ENCODE assay signal across 9 cellular contexts in the genomic region with DNA sequence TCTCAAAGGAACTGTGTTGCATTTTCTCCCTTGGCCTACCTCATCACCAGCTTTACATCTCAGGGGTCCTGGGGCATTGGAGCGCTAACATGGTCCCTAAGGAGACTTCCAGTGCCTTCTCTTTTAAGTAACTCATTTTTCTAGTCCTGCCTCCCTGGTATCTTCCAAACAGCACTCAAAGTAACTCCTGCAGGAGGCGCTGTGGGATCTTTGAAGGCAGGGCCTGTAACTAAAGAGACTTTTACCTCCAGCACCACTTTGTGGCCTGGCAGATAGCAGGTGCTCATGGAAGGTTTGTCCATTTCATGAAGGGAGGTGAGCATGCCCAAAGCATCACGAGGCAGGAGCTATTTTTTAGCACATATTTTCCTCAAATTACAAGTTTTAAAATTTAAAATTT.
DNase-seq lines count a peak whose midpoint lies in the region; ATAC-seq and TF ChIP-seq lines count a peak whose summit lies in the region.
"Had no signal": no experiment of that assay in that cellular context is flagged by ENCODE, and none has a peak within 500 bp of the region (broad histone marks: within the 10 kb centered on the region; RNA-seq: fewer than 3 reads in every experiment).

No MANE protein-coding gene starts in this region.

- H4K91ac ChIP-seq in IMR-90 (ENCODE audit: insufficient read depth, low read depth, low read length): no peak overlapping the region

- TF ChIP-seq CTCF in cardiac muscle cell (IDR thresholded peaks at IDR 0.05; ENCODE audit: low read depth, low read length) (peak; percentile 48), IMR-90 (conservative IDR thresholded peaks at IDR 0.05; ENCODE audit: low read depth, low read length) (peak; percentile 22; the same call in 1 of the 2 replicates), tibial nerve (IDR thresholded peaks at IDR 0.05) (peak in 1 of 5 experiments; percentile 20)

- no peaks in the 10 kb centered on the region for H3K36me3 ChIP-seq in cardiac muscle cell
- H3K36me3 ChIP-seq in IMR-90 (ENCODE audit: control insufficient read depth, insufficient read depth, low read length): no peaks in the 10 kb centered on the region
- no peaks in the 10 kb centered on the region for H3K36me3 ChIP-seq in tibial nerve
- H3K36me3 ChIP-seq: neutrophil had no signal

- CTCF ChIA-PET in IMR-90 (lab: Yijun Ruan, JAX): no interaction called here
- CTCF ChIA-PET in activated CD4-positive, alpha-beta T cell treated with anti-CD3 and anti-CD28 coated beads for 36 hours (lab: Charles Lee): interaction anchor here (0.5 to 1.2 kb wide), 6 partner anchors 9 to 1688 kb away, joined by 3 to 6 read pairs (median 3); no protein-coding TSS in a partner anchor

- in situ Hi-C loops in IMR-90 (cut with MboI; ENCODE audit: low sequenced_read_pairs): no loop called here

- 71% methylated on average over 1 of the region's 3 CpGs; no CpG with 5 or more reads in 1 of the 2 experiments for WGBS in IMR-90 (ENCODE audit: extremely low coverage in 2 of 2, insufficient read length in 1 of 2), 2 experiments
- 61 to 73% methylated on average over 3 of the region's 3 CpGs for WGBS in tibial nerve, 2 donors

- ATAC-seq in Right ventricle myocardium inferior: no peak
- ATAC-seq in IMR-90 (ENCODE audit: low read depth): no peak
- no peak for ATAC-seq in activated CD4-positive, alpha-beta T cell treated with anti-CD3 and anti-CD28 coated beads for 36 hours

- DNase-seq in cardiac muscle cell (ENCODE audit: low read depth in 1 of 2, low spot score in 1 of 2) (peak; percentile 54 to 77), Right ventricle myocardium inferior (ENCODE audit: missing footprints) (no peak), IMR-90 (no peak), iPS DF 19.7 (ENCODE audit: low read depth, low spot score) (peak; percentile 2), tibial nerve (ENCODE audit: low spot score in 2 of 2) (peak; percentile 20 to 57), NCI-H774 (lab: John Stamatoyannopoulos, UW) (no peak), retina (no peak)
- DNase-seq in activated CD4-positive, alpha-beta T cell treated with anti-CD3 and anti-CD28 coated beads for 36 hours: peak; percentile 76

- no peak overlapping the region for H3K4me3 Mint-ChIP-seq in activated CD4-positive, alpha-beta T cell treated with anti-CD3 and anti-CD28 coated beads for 36 hours

- TF ChIP-seq RAD21 in IMR-90 (IDR thresholded peaks at IDR 0.05; ENCODE audit: low read length): peak; percentile 38

- H3K9ac ChIP-seq in IMR-90 (ENCODE audit: low read depth, low read length): no peak overlapping the region

- no peak overlapping the region for H2AK9ac ChIP-seq in IMR-90 (replicated peaks; ENCODE audit: low read depth, low read length, poor library complexity)

- intact Hi-C loops in Right ventricle myocardium inferior (cut with DNase I): loop anchor here (2.0 kb wide), 1 partner anchor 532 kb away; no protein-coding TSS in a partner anchor
- intact Hi-C loops in IMR-90 (cut with micrococcal nuclease): loop anchor here (10.0 kb wide), 1 partner anchor 530 kb away; no protein-coding TSS in a partner anchor
- intact Hi-C loops in activated CD4-positive, alpha-beta T cell treated with anti-CD3 and anti-CD28 coated beads for 36 hours (cut with DNase I, micrococcal nuclease): loop anchor here (1.0 to 10.0 kb wide), 4 partner anchors 237 to 730 kb away; no protein-coding TSS in a partner anchor

- dilution Hi-C loops in IMR-90 (cut with HindIII; ENCODE audit: low sequenced_read_pairs, unreplicated experiment): no loop called here

- POLR2A ChIA-PET in IMR-90 (lab: Charles Lee; ENCODE audit: unreplicated experiment): no interaction called here
- POLR2A ChIA-PET in activated CD4-positive, alpha-beta T cell treated with anti-CD3 and anti-CD28 coated beads for 36 hours (lab: Charles Lee): no interaction called here

- no peak overlapping the region for H3K4me3 ChIP-seq in cardiac muscle cell
- no peak overlapping the region for H3K4me3 ChIP-seq in IMR-90 (ENCODE audit: insufficient read depth, low read depth, low read length)
- no peak overlapping the region for H3K4me3 ChIP-seq in tibial nerve

- H2AK5ac ChIP-seq in IMR-90 (ENCODE audit: low read depth, low read length): no peak overlapping the region

- no peak overlapping the region for H4K5ac ChIP-seq in IMR-90 (ENCODE audit: low read depth, low read length)

- no peaks in the 10 kb centered on the region for H3K9me3 ChIP-seq in cardiac muscle cell (ENCODE audit: low read depth)
- H3K9me3 ChIP-seq in IMR-90 (ENCODE audit: control insufficient read depth, insufficient read depth, low read length): peaks cover 3% of the 10 kb centered on the region
- no peaks in the 10 kb centered on the region for H3K9me3 ChIP-seq in tibial nerve
- H3K9me3 ChIP-seq: neutrophil had no signal

- peaks cover 17% of the 10 kb centered on the region for H3K27me3 ChIP-seq in cardiac muscle cell
- H3K27me3 ChIP-seq in IMR-90 (ENCODE audit: control insufficient read depth, insufficient read depth, low read length): no peaks in the 10 kb centered on the region
- H3K27me3 ChIP-seq in tibial nerve: no peaks in the 10 kb centered on the region
- H3K27me3 ChIP-seq: neutrophil had no signal

- no peaks in the 10 kb centered on the region for H3K4me1 Mint-ChIP-seq in activated CD4-positive, alpha-beta T cell treated with anti-CD3 and anti-CD28 coated beads for 36 hours

- TF ChIP-seq POLR2A in IMR-90 (IDR thresholded peaks at IDR 0.05; ENCODE audit: low read depth, low read length): no peak
- no peak for TF ChIP-seq POLR2A in tibial nerve (IDR thresholded peaks at IDR 0.05)

- no peak overlapping the region for H3K14ac ChIP-seq in IMR-90 (replicated peaks; ENCODE audit: low read depth, low read length)

- peaks cover 11% of the 10 kb centered on the region for H3K27me3 Mint-ChIP-seq in activated CD4-positive, alpha-beta T cell treated with anti-CD3 and anti-CD28 coated beads for 36 hours

- H3K79me1 ChIP-seq in IMR-90 (ENCODE audit: low read depth in 1 of 2, low read length in 2 of 2): no peaks in the 10 kb centered on the region

- no peaks in the 10 kb centered on the region for H4K20me1 ChIP-seq in IMR-90 (ENCODE audit: insufficient read depth, low read length)

- H3K4me2 ChIP-seq in IMR-90 (ENCODE audit: low read depth, low read length): no peak overlapping the region

- H4K8ac ChIP-seq in IMR-90 (ENCODE audit: low read depth in 2 of 2, low read length in 2 of 2): no peak overlapping the region

- no peak overlapping the region for H2AFZ ChIP-seq in IMR-90 (replicated peaks; ENCODE audit: low read length, poor library complexity)

- H3K23ac ChIP-seq in IMR-90 (ENCODE audit: low read depth, low read length): no peak overlapping the region

- no peak overlapping the region for H2BK15ac ChIP-seq in IMR-90 (ENCODE audit: low read depth, low read length)

- H2BK5ac ChIP-seq in IMR-90 (ENCODE audit: low read depth, low read length, poor library complexity, severe bottlenecking): no peak overlapping the region

- H3K9me1 ChIP-seq in IMR-90 (ENCODE audit: insufficient read depth, low read length): no peaks in the 10 kb centered on the region

- H3K27ac ChIP-seq in cardiac muscle cell (no peak overlapping the region), IMR-90 (ENCODE audit: insufficient read depth, low read length) (no peak overlapping the region), tibial nerve (no peak overlapping the region)
- H3K27ac ChIP-seq: neutrophil had no signal

- no peak overlapping the region for H3K27ac Mint-ChIP-seq in activated CD4-positive, alpha-beta T cell treated with anti-CD3 and anti-CD28 coated beads for 36 hours

- no peak overlapping the region for H3K4ac ChIP-seq in IMR-90 (ENCODE audit: low read depth, low read length)

- H3K36me3 Mint-ChIP-seq in activated CD4-positive, alpha-beta T cell treated with anti-CD3 and anti-CD28 coated beads for 36 hours (ENCODE audit: low read depth): no peaks in the 10 kb centered on the region

- BruUV-seq in IMR-90 (replicated peaks; lab: Mats Ljungman, UMichigan): no TSS peak

- no peak for TF ChIP-seq EP300 in tibial nerve (IDR thresholded peaks at IDR 0.05)

- H2BK120ac ChIP-seq in IMR-90 (ENCODE audit: low read depth, low read length): no peak overlapping the region

- no peak overlapping the region for H2BK20ac ChIP-seq in IMR-90 (ENCODE audit: low read depth, low read length)

- no peak overlapping the region for H3K18ac ChIP-seq in IMR-90 (ENCODE audit: low read depth, low read length)

- H3K56ac ChIP-seq in IMR-90 (ENCODE audit: extremely low read depth, insufficient read depth, low read length): no peak overlapping the region

- H3K9me3 Mint-ChIP-seq in activated CD4-positive, alpha-beta T cell treated with anti-CD3 and anti-CD28 coated beads for 36 hours (ENCODE audit: low read depth): no peaks in the 10 kb centered on the region

- H3K4me1 ChIP-seq in cardiac muscle cell (ENCODE audit: low read depth): no peaks in the 10 kb centered on the region
- H3K4me1 ChIP-seq in IMR-90 (ENCODE audit: control insufficient read depth, insufficient read depth, low read length): no peaks in the 10 kb centered on the region
- H3K4me1 ChIP-seq in tibial nerve: peaks cover 0 to 17% (median 0%) of the 10 kb centered on the region in 4 donors

TF ChIP-seq in IMR-90, 13 proteins besides CTCF, POLR2A, EP300 and RAD21:
- TF ChIP-seq USF2 (IDR thresholded peaks at IDR 0.05; ENCODE audit: low read depth, low read length) (no peak), NFE2L2 (IDR thresholded peaks at IDR 0.05; ENCODE audit: low read depth, low read length) (no peak), SMC3 (IDR thresholded peaks at IDR 0.05; ENCODE audit: low read depth, low read length) (0 out of 2 replicates have a peak, but pooled peaks have one; percentile 16)

Comparison
In these comparisons a context has a peak if more than half of its experiments do, and no peak if none do; other contexts are left out.
1. DNase-seq: peak in cardiac muscle cell (2 of 2), activated CD4-positive, alpha-beta T cell treated with anti-CD3 and anti-CD28 coated beads for 36 hours (single experiment), iPS DF 19.7 (single experiment) and tibial nerve (2 of 2); none in Right ventricle myocardium inferior (single experiment), IMR-90 (single experiment), NCI-H774 (single experiment) and retina (single experiment).